In genomic region chr16:23149267-23149992, GRCh38 we compare ENCODE assay signal across 8 cellular contexts. TPM values are rescaled to one million over a fixed set of nuclear protein-coding genes. Genes with fewer than 3 reads are reported as not detected.
DNase-seq lines count a peak whose midpoint lies in the region; ATAC-seq and TF ChIP-seq lines count a peak whose summit lies in the region.

Gene USP31 (minus strand): TSS chr16:23149452. CDS start chr16:23149270, 182 bp downstream.

- DNase-seq in GM12865 (ENCODE audit: low read depth) (peak; percentile 96), NCI-H1105 treated with DMSO at 0.1 percent for 48 hours (lab: John Stamatoyannopoulos, UW) (peak; percentile 92), SKM-1 (lab: John Stamatoyannopoulos, UW; ENCODE audit: unreplicated experiment) (peak; percentile 82), glutamatergic neuron (peak; percentile 98), omental fat pad (ENCODE audit: low spot score) (peak; percentile 75)
- peak; percentile 92 for DNase-seq in activated naive CD8-positive, alpha-beta T cell treated with anti-CD3 and anti-CD28 coated beads for 36 hours

- peak within 1 kb of the TSS; percentile 78 for H3K4me3 ChIP-seq in GM12865 (ENCODE audit: low read depth, low read length)

- peaks cover 26% of the 10 kb centered on the region for H3K4me1 Mint-ChIP-seq in activated naive CD8-positive, alpha-beta T cell treated with anti-CD3 and anti-CD28 coated beads for 36 hours
- H3K4me1 Mint-ChIP-seq in glutamatergic neuron (ENCODE audit: low read depth, unreplicated experiment) = peaks cover 2% of the 10 kb centered on the region

- H3K36me3 Mint-ChIP-seq in activated naive CD8-positive, alpha-beta T cell treated with anti-CD3 and anti-CD28 coated beads for 36 hours = peaks cover 19% of the 10 kb centered on the region
- no peaks in the 10 kb centered on the region for H3K36me3 Mint-ChIP-seq in glutamatergic neuron (ENCODE audit: unreplicated experiment)

- peaks cover 9% of the 10 kb centered on the region for H3K27me3 Mint-ChIP-seq in activated naive CD8-positive, alpha-beta T cell treated with anti-CD3 and anti-CD28 coated beads for 36 hours
- peaks cover 12% of the 10 kb centered on the region for H3K27me3 Mint-ChIP-seq in glutamatergic neuron (ENCODE audit: unreplicated experiment)

- H3K9me3 Mint-ChIP-seq in activated naive CD8-positive, alpha-beta T cell treated with anti-CD3 and anti-CD28 coated beads for 36 hours = no peaks in the 10 kb centered on the region
- H3K9me3 Mint-ChIP-seq in glutamatergic neuron (ENCODE audit: unreplicated experiment) = peaks cover 12% of the 10 kb centered on the region

- peak; percentile 98 for ATAC-seq in HG02759 (IDR thresholded peaks at IDR 0.05; ENCODE audit: unreplicated experiment)
- ATAC-seq in omental fat pad (ENCODE audit: low FRiP score) = peak; percentile 99

- peak within 1 kb of the TSS; percentile 94 for H3K4me3 Mint-ChIP-seq in activated naive CD8-positive, alpha-beta T cell treated with anti-CD3 and anti-CD28 coated beads for 36 hours
- peak within 1 kb of the TSS; percentile 98 for H3K4me3 Mint-ChIP-seq in glutamatergic neuron (ENCODE audit: unreplicated experiment)

- TF ChIP-seq CTCF in GM12865 (IDR thresholded peaks at IDR 0.05; ENCODE audit: insufficient read depth, low read depth, low read length, missing control alignments) (no peak), glutamatergic neuron (IDR thresholded peaks at IDR 0.05; ENCODE audit: partially characterized antibody, unreplicated experiment) (no peak), omental fat pad (IDR thresholded peaks at IDR 0.05) (no peak)

- peak within 1 kb of the TSS; percentile 69 for H3K27ac ChIP-seq in temporal lobe (ENCODE audit: low read depth, low read length)

- H3K27ac Mint-ChIP-seq in activated naive CD8-positive, alpha-beta T cell treated with anti-CD3 and anti-CD28 coated beads for 36 hours = peak within 1 kb of the TSS; percentile 84
- H3K27ac Mint-ChIP-seq in glutamatergic neuron (ENCODE audit: unreplicated experiment) = peak within 1 kb of the TSS; percentile 92

RNA-seq across cellular contexts. Expression of gene USP31, which starts in this region (rescaled TPM):
- total RNA-seq in activated naive CD8-positive, alpha-beta T cell treated with anti-CD3 and anti-CD28 coated beads for 36 hours = 1 to 10 TPM; 5.2 to 6.3 TPM
- total RNA-seq in glutamatergic neuron (ENCODE audit: unreplicated experiment) (21.8 TPM), omental fat pad (10 to 100 TPM; 12.7 to 17.5 (median 15.9) TPM), temporal lobe (25.1 TPM)

Comparison
In these comparisons a context has a peak if more than half of its experiments do, and no peak if none do; other contexts are left out.
1. Peak in every context shown above with its lines: DNase-seq, ATAC-seq, H3K4me3 ChIP-seq and H3K27ac ChIP-seq.